In genomic region chr10:1672001-1672781, GRCh38 we compare ENCODE assay signal across 25 cellular contexts.
"Had no signal": no experiment of that assay in that cellular context is flagged by ENCODE, and none has a peak within 500 bp of the region (broad histone marks: within the 10 kb centered on the region; RNA-seq: fewer than 3 reads in every experiment).

No MANE protein-coding gene starts in this region.

- H3K27me3 ChIP-seq: foreskin keratinocyte, hepatocyte, pancreas, right lobe of liver had no signal

- H3K36me3 Mint-ChIP-seq: naive thymus-derived CD8-positive, alpha-beta T cell had no signal

- H3K4me1 Mint-ChIP-seq: naive thymus-derived CD8-positive, alpha-beta T cell had no signal

- H3K27me3 Mint-ChIP-seq: dendritic cell treated with granulocyte-macrophage colony-stimulating factor and Interleukin-4, amounts not matched to agents 40 ng/mL and 50 ng/mL, for 4 days had no signal

- H2AFZ ChIP-seq: hepatocyte had no signal

- H3K4me3 Mint-ChIP-seq: dendritic cell treated with granulocyte-macrophage colony-stimulating factor and Interleukin-4, amounts not matched to agents 40 ng/mL and 50 ng/mL, for 4 days; naive thymus-derived CD8-positive, alpha-beta T cell; nephron progenitor cell; stimulated activated memory B cell treated with anti-CD40 and anti-IgM and Interleukin-4, amounts not matched to agents 10 μg/mL and 1 μg/mL and 100 μg/mL, for 72 hours; stimulated activated naive CD8-positive, alpha-beta T cell treated with anti-CD3 and anti-CD28 coated beads, Interleukin-15, Interleukin-2, amounts not matched to agents 100 ng/mL and 50 ng/mL, for 24 hours had no signal

- DNase-seq: central memory CD4-positive, alpha-beta T cell; effector CD8-positive, alpha-beta T cell; foreskin keratinocyte; heart left ventricle; kidney; mesenchymal stem cell; midbrain; naive thymus-derived CD8-positive, alpha-beta T cell; nephron progenitor cell; occipital lobe; pancreas; stimulated activated CD4-positive, alpha-beta T cell treated with anti-CD3 and anti-CD28 coated beads, Interleukin-2, amount 100 ng/mL, for 24 hours; stimulated activated CD4-positive, alpha-beta T cell treated with anti-CD3 and anti-CD28 coated beads, Interleukin-4, amount 100 ng/mL, for 24 hours; trophoblast cell had no signal

- ATAC-seq: foreskin keratinocyte; gastroesophageal sphincter; heart left ventricle; left lobe of liver; naive thymus-derived CD8-positive, alpha-beta T cell; pancreas; right lobe of liver; stimulated activated memory B cell treated with anti-CD40 and anti-IgM and Interleukin-4, amounts not matched to agents 10 μg/mL and 1 μg/mL and 100 μg/mL, for 72 hours had no signal

- H3K4me1 ChIP-seq: esophagus muscularis mucosa, foreskin keratinocyte, gastroesophageal sphincter, heart left ventricle, pancreas, right lobe of liver, suprapubic skin had no signal

- H3K27ac Mint-ChIP-seq: dendritic cell treated with granulocyte-macrophage colony-stimulating factor and Interleukin-4, amounts not matched to agents 40 ng/mL and 50 ng/mL, for 4 days; naive thymus-derived CD8-positive, alpha-beta T cell; nephron progenitor cell; progenitor cell of endocrine pancreas; stimulated activated memory B cell treated with anti-CD40 and anti-IgM and Interleukin-4, amounts not matched to agents 10 μg/mL and 1 μg/mL and 100 μg/mL, for 72 hours; stimulated activated naive CD8-positive, alpha-beta T cell treated with anti-CD3 and anti-CD28 coated beads, Interleukin-15, Interleukin-2, amounts not matched to agents 100 ng/mL and 50 ng/mL, for 24 hours had no signal

- H3K9me3 Mint-ChIP-seq: dendritic cell treated with granulocyte-macrophage colony-stimulating factor and Interleukin-4, amounts not matched to agents 40 ng/mL and 50 ng/mL, for 4 days; naive thymus-derived CD8-positive, alpha-beta T cell; nephron progenitor cell; stimulated activated naive CD8-positive, alpha-beta T cell treated with anti-CD3 and anti-CD28 coated beads, Interleukin-15, Interleukin-2, amounts not matched to agents 100 ng/mL and 50 ng/mL, for 24 hours had no signal

- H3K79me2 ChIP-seq: hepatocyte had no signal

- H3K9me3 ChIP-seq: esophagus muscularis mucosa, gastroesophageal sphincter, heart left ventricle, pancreas, right lobe of liver, suprapubic skin had no signal

- H3K36me3 ChIP-seq: esophagus muscularis mucosa, gastroesophageal sphincter, heart left ventricle, pancreas, right lobe of liver, suprapubic skin had no signal

- H3K27ac ChIP-seq: esophagus muscularis mucosa, foreskin keratinocyte, gastroesophageal sphincter, heart left ventricle, hepatocyte, pancreas, right lobe of liver, suprapubic skin had no signal

- H3K4me3 ChIP-seq: esophagus muscularis mucosa, gastroesophageal sphincter, heart left ventricle, hepatocyte, pancreas, right lobe of liver, smooth muscle cell, suprapubic skin had no signal

- H3K4me2 ChIP-seq: hepatocyte, smooth muscle cell had no signal
